16 cellular contexts compared by ENCODE assay signal in the genomic region with DNA sequence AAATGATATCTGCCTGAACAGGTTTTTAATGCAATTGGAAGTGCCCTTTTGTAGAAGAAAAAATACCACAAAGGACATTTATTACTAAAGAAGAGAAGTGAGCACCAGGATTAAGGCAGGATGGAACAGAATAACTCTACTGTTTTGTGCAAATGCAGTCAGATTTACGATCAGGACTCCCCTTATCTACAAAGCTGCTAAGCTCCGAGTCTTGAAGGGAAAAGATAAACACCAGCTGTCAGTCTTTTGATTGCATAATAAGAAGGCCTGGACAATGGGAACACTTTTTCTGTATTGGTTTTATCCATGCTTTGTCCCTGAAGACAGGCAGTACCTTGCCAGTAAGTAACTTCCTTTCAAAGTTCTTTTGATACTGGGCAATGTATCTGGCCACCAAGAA.
DNase-seq lines count a peak whose midpoint lies in the region; ATAC-seq and TF ChIP-seq lines count a peak whose summit lies in the region.
"Had no signal": no experiment of that assay in that cellular context is flagged by ENCODE, and none has a peak within 500 bp of the region (broad histone marks: within the 10 kb centered on the region; RNA-seq: fewer than 3 reads in every experiment).

No MANE protein-coding gene starts in this region.

- no peak overlapping the region for H3K27ac ChIP-seq in thyroid gland

- H3K4me3 Mint-ChIP-seq in activated T-cell treated with anti-CD3 and anti-CD28 coated beads, Interleukin-2, amount 50 U/mL, for 24 hours: no peak overlapping the region
- H3K4me3 Mint-ChIP-seq: B cell; CD4-positive, alpha-beta T cell; H9 had no signal

- no peak for ATAC-seq in HG03196 (IDR thresholded peaks at IDR 0.05; ENCODE audit: unreplicated experiment)
- ATAC-seq: HepG2 had no signal

- no peaks in the 10 kb centered on the region for H3K4me1 Mint-ChIP-seq in activated T-cell treated with anti-CD3 and anti-CD28 coated beads, Interleukin-2, amount 50 U/mL, for 24 hours (ENCODE audit: low read depth)
- H3K4me1 Mint-ChIP-seq: B cell, H9 had no signal

- H3K4me3 ChIP-seq in thyroid gland (replicated peaks in 1 of 3): no peak overlapping the region

- intact Hi-C loops in thyroid gland (cut with DNase I): no loop called here

- H3K4me1 ChIP-seq in thyroid gland: no peaks in the 10 kb centered on the region

- WGBS in thyroid gland, 2 donors: 13 to 30% methylated on average over 2 of the region's 2 CpGs

- H3K27me3 Mint-ChIP-seq in activated T-cell treated with anti-CD3 and anti-CD28 coated beads, Interleukin-2, amount 50 U/mL, for 24 hours: no peaks in the 10 kb centered on the region
- H3K27me3 Mint-ChIP-seq: B cell; CD4-positive, alpha-beta T cell had no signal

- DNase-seq in NCI-H748 (lab: John Stamatoyannopoulos, UW; ENCODE audit: unreplicated experiment) (peak; percentile 25), NCI-H748 treated with DMSO at 0.1 percent for 48 hours (lab: John Stamatoyannopoulos, UW) (no peak), NCI-H82 (lab: John Stamatoyannopoulos, UW) (peak; percentile 96), amniotic epithelial cell (ENCODE audit: low read depth) (peak; percentile 58), NOMO-1 treated with dmso at 0.1 percent for 144 hours (lab: John Stamatoyannopoulos, UW; ENCODE audit: unreplicated experiment) (no peak), thyroid gland (no peak)
- DNase-seq in activated T-cell treated with anti-CD3 and anti-CD28 coated beads, Interleukin-2, amount 50 U/mL, for 24 hours: no peak
- DNase-seq: C1 segment of cervical spinal cord; CD4-positive, alpha-beta T cell; DMS53; GF-D8; GOT3; H9 had no signal

- no peaks in the 10 kb centered on the region for H3K27me3 ChIP-seq in thyroid gland

- no peak overlapping the region for H3K27ac Mint-ChIP-seq in activated T-cell treated with anti-CD3 and anti-CD28 coated beads, Interleukin-2, amount 50 U/mL, for 24 hours
- H3K27ac Mint-ChIP-seq: B cell; CD4-positive, alpha-beta T cell; H9 had no signal

- no peak for TF ChIP-seq POLR2A in thyroid gland (IDR thresholded peaks at IDR 0.05)

- H3K9me3 ChIP-seq in thyroid gland: no peaks in the 10 kb centered on the region

- no peak for TF ChIP-seq CTCF in thyroid gland (IDR thresholded peaks at IDR 0.05)

- no peaks in the 10 kb centered on the region for H3K9me3 Mint-ChIP-seq in activated T-cell treated with anti-CD3 and anti-CD28 coated beads, Interleukin-2, amount 50 U/mL, for 24 hours

- H3K36me3 ChIP-seq in thyroid gland: no peaks in the 10 kb centered on the region

- no peaks in the 10 kb centered on the region for H3K36me3 Mint-ChIP-seq in activated T-cell treated with anti-CD3 and anti-CD28 coated beads, Interleukin-2, amount 50 U/mL, for 24 hours (ENCODE audit: low read depth)

Comparison
In these comparisons a context has a peak if more than half of its experiments do, and no peak if none do; other contexts are left out.
1. DNase-seq: peak in NCI-H748 (single experiment), NCI-H82 (single experiment) and amniotic epithelial cell (single experiment); none in NCI-H748 treated with DMSO at 0.1 percent for 48 hours (single experiment), NOMO-1 treated with dmso at 0.1 percent for 144 hours (single experiment), thyroid gland (0 of 2) and activated T-cell treated with anti-CD3 and anti-CD28 coated beads, Interleukin-2, amount 50 U/mL, for 24 hours (single experiment).